ENCODE assay signal across 10 cellular contexts in the genomic region with DNA sequence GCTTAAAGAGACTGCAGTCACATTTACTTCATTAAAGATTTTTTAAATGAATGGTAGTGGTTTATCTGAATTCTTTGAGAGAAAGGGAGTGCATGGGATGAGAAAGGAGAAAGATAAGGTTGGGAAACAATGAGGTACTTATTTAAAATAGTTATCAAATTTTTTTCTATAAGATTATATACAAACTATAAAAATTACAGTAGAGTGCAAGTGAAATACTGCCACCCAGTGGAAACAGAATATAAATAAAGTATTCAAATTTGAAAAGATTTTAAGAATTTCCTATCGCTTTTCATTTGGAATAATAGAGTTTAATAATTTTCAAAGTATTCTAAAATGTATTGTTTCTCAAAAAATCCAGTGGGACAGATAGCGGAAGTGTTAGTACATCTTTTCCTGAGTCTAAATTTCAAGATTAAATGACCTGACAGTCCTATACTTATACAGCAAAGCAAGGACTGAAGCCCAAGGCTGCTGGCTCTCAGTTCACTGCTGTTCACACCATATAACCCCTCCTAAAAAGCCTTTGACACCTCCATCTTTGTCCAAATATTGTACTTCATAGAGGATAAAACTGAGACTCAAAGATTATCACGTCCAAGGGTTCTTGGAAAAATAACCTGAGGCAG. TPM values are rescaled to one million over a fixed set of nuclear protein-coding genes. Genes with fewer than 3 reads are reported as not detected.
A peak's percentile ranks its signal among the peaks of the same experiment; 100 is the strongest.
DNase-seq lines count a peak whose midpoint lies in the region; ATAC-seq, FAIRE-seq and TF ChIP-seq lines count a peak whose summit lies in the region.
"Had no signal": no experiment of that assay in that cellular context is flagged by ENCODE, and none has a peak within 500 bp of the region (broad histone marks: within the 10 kb centered on the region; RNA-seq: fewer than 3 reads in every experiment).

No MANE protein-coding gene starts in this region.

- no peaks in the 10 kb centered on the region for H3K9me3 ChIP-seq in A549

- POLR2A ChIA-PET in A549 (lab: Yijun Ruan, JAX) = no interaction called here

- no peak for TF ChIP-seq POLR2A in A549 (IDR thresholded peaks at IDR 0.05; ENCODE audit: low read length)

- H3K27me3 ChIP-seq in foreskin keratinocyte = no peaks in the 10 kb centered on the region

- H3K4me1 ChIP-seq in A549 (peaks cover 7% of the 10 kb centered on the region; the same call in 2 of the 3 replicates), foreskin keratinocyte (peaks cover under 1% of the 10 kb centered on the region)

- DNase-seq in A549 (ENCODE audit: low read depth in 1 of 2, low spot score in 1 of 2) = no peak
- no peak for DNase-seq in GM12864 (ENCODE audit: low read depth)
- peak; percentile 50 for DNase-seq in RKO (ENCODE audit: low spot score)
- DNase-seq in foreskin keratinocyte = no peak
- no peak for DNase-seq in occipital lobe (lab: John Stamatoyannopoulos, UW)
- no peak for DNase-seq in HuH-7 (ENCODE audit: low spot score)
- DNase-seq: activated naive CD4-positive, alpha-beta T cell treated with anti-CD3 and anti-CD28 coated beads for 36 hours had no signal

- no peak overlapping the region for H3K4me3 ChIP-seq in A549
- no peak overlapping the region for H3K4me3 ChIP-seq in GM12864 (ENCODE audit: low read depth, low read length)

- H3K4me2 ChIP-seq in A549 = no peak overlapping the region

- CTCF ChIA-PET in A549 (lab: Yijun Ruan, JAX) = interaction anchor here (0.6 to 1.2 kb wide), 6 partner anchors 8 to 1264 kb away, joined by 3 to 5 read pairs (median 3); no protein-coding TSS in a partner anchor

- TF ChIP-seq RAD21 in A549 (conservative IDR thresholded peaks at IDR 0.05 in 1 of 2, IDR thresholded peaks at IDR 0.05 in 1 of 2) = peak; percentile 28 to 64

- TF ChIP-seq CTCF in A549 (IDR thresholded peaks at IDR 0.05) (peak; percentile 53), GM12864 (IDR thresholded peaks at IDR 0.05; ENCODE audit: low read depth, low read length, missing control alignments) (peak; percentile 25), foreskin keratinocyte (conservative IDR thresholded peaks at IDR 0.05) (peak; percentile 73)

- no peak for FAIRE-seq in A549 (lab: Jason Lieb, UNC)

- ATAC-seq in A549 (no peak), foreskin keratinocyte (no peak), HG03095 (IDR thresholded peaks at IDR 0.05; ENCODE audit: unreplicated experiment) (no peak), HG02571 (IDR thresholded peaks at IDR 0.05; ENCODE audit: unreplicated experiment) (no peak)
- ATAC-seq: stimulated activated effector memory CD8-positive, alpha-beta T cell treated with anti-CD3 and anti-CD28 coated beads, Interleukin-12 subunit alpha, Interleukin-12 subunit beta, amount 100 ng/mL, for 72 hours had no signal

- WGBS in A549 (ENCODE audit: missing lambda C conversion rate) = 8% methylated on average over 3 of the region's 3 CpGs

- TF ChIP-seq EP300 in A549 (IDR thresholded peaks at IDR 0.05) = no peak

- no peak overlapping the region for H3K27ac ChIP-seq in A549
- H3K27ac ChIP-seq in foreskin keratinocyte = no peak overlapping the region

TF ChIP-seq in A549, 52 proteins besides CTCF, POLR2A, EP300 and RAD21:
- TF ChIP-seq CBX2 (IDR thresholded peaks at IDR 0.05; ENCODE audit: borderline replicate concordance, low read depth) = no peak
- TF ChIP-seq SMC3 (IDR thresholded peaks at IDR 0.05) = peak; percentile 43; the same call in 2 of the 3 replicates

RNA-seq across cellular contexts. Expression of gene EPM2A, which starts 31.1 kb away (rescaled TPM):
- 2.7 and 3.0 TPM in 2 replicates for polyA plus RNA-seq in A549 (2011; rRNA removed)
- polyA plus RNA-seq in A549 (2012; cell fraction: cytosol; rRNA removed) = 0.99 and 1.7 TPM in 2 replicates
- 2.2 and 2.8 TPM in 2 replicates for polyA plus RNA-seq in A549 (2012; cell fraction: nucleus; rRNA removed)
- 2.0 to 2.4 TPM (median 2.0 TPM) in 3 replicates for polyA plus RNA-seq in A549 (2017; fragmentation: RNase III; extraction: RNeasy Plus Mini Kit Qiagen cat#74134 plus additional on column Dnase treatment)
- 2.9 and 3.7 TPM in 2 replicates for polyA minus RNA-seq in A549 (2011; rRNA and poly(A)+ RNA removed)
- 2.2 and 2.4 TPM in 2 replicates for total RNA-seq in foreskin keratinocyte
- polyA plus RNA-seq in foreskin keratinocyte = 1.2 and 1.6 TPM in 2 replicates
- total RNA-seq in occipital lobe = 18.6 TPM
